ENCODE assay signal across 8 cellular contexts in genomic region chr7:12403287-12404181, GRCh38. TPM values are rescaled to one million over a fixed set of nuclear protein-coding genes. Genes with fewer than 3 reads are reported as not detected.
DNase-seq lines count a peak whose midpoint lies in the region; ATAC-seq and TF ChIP-seq lines count a peak whose summit lies in the region.

Gene VWDE (minus strand): TSS chr7:12403865. CDS start chr7:12403716, 149 bp downstream.

- no peaks in the 10 kb centered on the region for H3K27me3 ChIP-seq in Panc1 (ENCODE audit: control insufficient read depth, insufficient read depth, low read length)
- peaks cover 62% of the 10 kb centered on the region for H3K27me3 ChIP-seq in left ventricle myocardium inferior (ENCODE audit: low read depth)

- H3K27ac ChIP-seq in Panc1 (ENCODE audit: low read length) (peak within 1 kb of the TSS; percentile 87), left ventricle myocardium inferior (replicated peaks) (no peak within 1 kb of the TSS)

- no peaks in the 10 kb centered on the region; the same call in 1 of the 2 replicates for H3K36me3 ChIP-seq in Panc1 (ENCODE audit: control insufficient read depth, insufficient read depth, low read length)
- H3K36me3 ChIP-seq in left ventricle myocardium inferior, result no peaks in the 10 kb centered on the region

- CTCF ChIA-PET in Panc1 (lab: Charles Lee), result interaction anchor here (0.9 kb wide), 2 partner anchors 30 to 56 kb away, joined by 3 to 4 read pairs; no protein-coding TSS in a partner anchor

- DNase-seq in HuH-7.5 (ENCODE audit: low spot score) (peak; percentile 65), Panc1 (ENCODE audit: low read depth, low spot score) (peak; percentile 30), left ventricle myocardium inferior (no peak), renal cortical epithelial cell (ENCODE audit: low read depth) (peak; percentile 10), AG08395 (ENCODE audit: low spot score) (no peak)
- peak; percentile 74 for DNase-seq in activated naive CD4-positive, alpha-beta T cell treated with Interleukin-2 at 50 U/mL for 16 hours

- H3K4me1 ChIP-seq in Panc1 (ENCODE audit: control insufficient read depth, insufficient read depth, low read length) (peaks cover 4% of the 10 kb centered on the region; the same call in 1 of the 2 replicates), left ventricle myocardium inferior (peaks cover 14% of the 10 kb centered on the region)

- intact Hi-C loops in Panc1 (cut with micrococcal nuclease; ENCODE audit: unreplicated experiment) (no loop called here), left ventricle myocardium inferior (cut with micrococcal nuclease) (no loop called here)

- no TSS peak for BruUV-seq in Panc1 (replicated peaks; lab: Mats Ljungman, UMichigan)

- ATAC-seq in GM18909 (IDR thresholded peaks at IDR 0.05; ENCODE audit: poor library complexity, unreplicated experiment), result peak; percentile 56
- ATAC-seq in Panc1, result peak; percentile 97
- ATAC-seq in GM19452 (IDR thresholded peaks at IDR 0.05; ENCODE audit: unreplicated experiment), result no peak

- H3K9me3 ChIP-seq in Panc1 (ENCODE audit: control insufficient read depth, insufficient read depth, low read depth, low read length) (peaks cover 2% of the 10 kb centered on the region; the same call in 1 of the 2 replicates), left ventricle myocardium inferior (replicated peaks) (peaks cover 11% of the 10 kb centered on the region)

- H3K4me3 ChIP-seq in Panc1 (ENCODE audit: low read depth in 2 of 2, low read length in 2 of 2), result peak within 1 kb of the TSS; percentile 72 to 91
- peak within 1 kb of the TSS; percentile 56 for H3K4me3 ChIP-seq in left ventricle myocardium inferior

- POLR2A ChIA-PET in Panc1 (lab: Charles Lee), result no interaction called here

- in situ Hi-C loops in Panc1 (cut with HindIII; ENCODE audit: low pct_unique_long_range_greater_than_20kb, low sequenced_read_pairs), result no loop called here

- no peak; the same call in 1 of the 2 replicates for TF ChIP-seq CTCF in Panc1 (IDR thresholded peaks at IDR 0.05)
- TF ChIP-seq CTCF in left ventricle myocardium inferior (IDR thresholded peaks at IDR 0.05; ENCODE audit: borderline replicate concordance), result no peak

RNA-seq across cellular contexts. Expression of gene VWDE, which starts in this region (rescaled TPM):
- total RNA-seq in Panc1 (2021; ENCODE audit: unreplicated experiment) (8.5 TPM), left ventricle myocardium inferior (not detected), renal cortical epithelial cell (1.6 and 3.0 TPM in 2 replicates)
- polyA plus RNA-seq in Panc1 (2012; ENCODE audit: insufficient read length), result 4.2 TPM

Comparison
In these comparisons a context has a peak if more than half of its experiments do, and no peak if none do; other contexts are left out.
1. DNase-seq: peak in HuH-7.5 (single experiment), Panc1 (single experiment), activated naive CD4-positive, alpha-beta T cell treated with Interleukin-2 at 50 U/mL for 16 hours (single experiment) and renal cortical epithelial cell (single experiment); none in left ventricle myocardium inferior (single experiment) and AG08395 (single experiment).